13 cellular contexts compared by ENCODE assay signal in genomic region chr4:118141240-118141639, GRCh38.
DNase-seq lines count a peak whose midpoint lies in the region; ATAC-seq and TF ChIP-seq lines count a peak whose summit lies in the region.
"Had no signal": no experiment of that assay in that cellular context is flagged by ENCODE, and none has a peak within 500 bp of the region (broad histone marks: within the 10 kb centered on the region; RNA-seq: fewer than 3 reads in every experiment).

No MANE protein-coding gene starts in this region.

- H3K4me2 ChIP-seq in DND-41 (ENCODE audit: insufficient read depth, low read length) (no peak overlapping the region), GM23248 (ENCODE audit: unreplicated experiment) (no peak overlapping the region)

- H4K20me1 ChIP-seq in DND-41 (ENCODE audit: insufficient read depth, low read length) (no peaks in the 10 kb centered on the region), GM23248 (ENCODE audit: insufficient read depth) (no peaks in the 10 kb centered on the region)

- H3K4me1 Mint-ChIP-seq in endodermal cell, result no peaks in the 10 kb centered on the region
- H3K4me1 Mint-ChIP-seq: IgD-negative memory B cell had no signal

- H3K4me1 ChIP-seq in A673 (ENCODE audit: insufficient read depth, low read length, poor library complexity, severe bottlenecking) (no peaks in the 10 kb centered on the region), DND-41 (ENCODE audit: insufficient read depth, low read length) (no peaks in the 10 kb centered on the region), endodermal cell (ENCODE audit: control insufficient read depth, insufficient read depth, low read length) (no peaks in the 10 kb centered on the region), GM23248 (ENCODE audit: insufficient read depth) (no peaks in the 10 kb centered on the region)
- H3K4me1 ChIP-seq: HAP-1 had no signal

- H3K4me3 ChIP-seq in A673 (ENCODE audit: low read depth, low read length, poor library complexity, severe bottlenecking), result no peak overlapping the region
- H3K4me3 ChIP-seq in DND-41 (ENCODE audit: low read depth in 1 of 2, low read length in 2 of 2), result no peak overlapping the region
- H3K4me3 ChIP-seq in endodermal cell (ENCODE audit: low read length), result no peak overlapping the region
- H3K4me3 ChIP-seq in GM23248, result no peak overlapping the region
- H3K4me3 ChIP-seq: HAP-1 had no signal

- peak; percentile 69; the same call in 1 of the 3 replicates for ATAC-seq in DND-41 (ENCODE audit: insufficient read depth, low read depth)
- ATAC-seq: CD8-positive, alpha-beta T cell had no signal

- in situ Hi-C loops in GM23248 (cut with MboI), result no loop called here

- TF ChIP-seq CTCF in A673 (conservative IDR thresholded peaks at IDR 0.05; ENCODE audit: low read depth, low read length) (0 out of 2 replicates have a peak, but pooled peaks have one; percentile 14), DND-41 (IDR thresholded peaks at IDR 0.05; ENCODE audit: borderline replicate concordance, extremely low read depth, low read length, poor library complexity, severe bottlenecking) (peak; percentile 30), endodermal cell (conservative IDR thresholded peaks at IDR 0.05) (peak; percentile 42)

- DNase-seq in A673 (ENCODE audit: low spot score), result peak; percentile 4
- DNase-seq in DND-41, result no peak
- peak; percentile 33 for DNase-seq in MV-4-11 (lab: John Stamatoyannopoulos, UW)
- no peak for DNase-seq in endodermal cell
- DNase-seq in NCI-H524 treated with DMSO at 0.1 percent for 48 hours (lab: John Stamatoyannopoulos, UW), result no peak
- DNase-seq in NCI-H1417 treated with DMSO at 0.1 percent for 48 hours (lab: John Stamatoyannopoulos, UW), result no peak
- DNase-seq in HK-2 (ENCODE audit: unreplicated experiment), result no peak
- no peak for DNase-seq in GM23248
- DNase-seq: CD8-positive, alpha-beta T cell; COR-L47 had no signal

- H3K27me3 ChIP-seq in A673 (replicated peaks; ENCODE audit: insufficient read depth, low read depth, low read length, poor library complexity), result no peaks in the 10 kb centered on the region
- no peaks in the 10 kb centered on the region for H3K27me3 ChIP-seq in DND-41 (ENCODE audit: insufficient read depth, low read length, poor library complexity)
- H3K27me3 ChIP-seq in endodermal cell (ENCODE audit: control insufficient read depth, insufficient read depth, low read length, poor library complexity, severe bottlenecking), result no peaks in the 10 kb centered on the region
- no peaks in the 10 kb centered on the region; the same call in 1 of the 2 replicates for H3K27me3 ChIP-seq in GM23248 (replicated peaks; ENCODE audit: insufficient read depth)

- no peaks in the 10 kb centered on the region for H3K9me3 ChIP-seq in A673 (ENCODE audit: low read depth, low read length, poor library complexity, severe bottlenecking)
- H3K9me3 ChIP-seq in DND-41 (ENCODE audit: insufficient read depth, low read length, severe bottlenecking), result no peaks in the 10 kb centered on the region
- no peaks in the 10 kb centered on the region for H3K9me3 ChIP-seq in endodermal cell (ENCODE audit: control insufficient read depth, low read length)
- no peaks in the 10 kb centered on the region for H3K9me3 ChIP-seq in GM23248 (ENCODE audit: low read depth)
- H3K9me3 ChIP-seq: HAP-1 had no signal

- H3K4me3 Mint-ChIP-seq in endodermal cell, result no peak overlapping the region
- H3K4me3 Mint-ChIP-seq: CD14-positive monocyte; CD8-positive, alpha-beta T cell; IgD-negative memory B cell had no signal

- no peaks in the 10 kb centered on the region for H3K36me3 Mint-ChIP-seq in endodermal cell (ENCODE audit: low read depth)
- H3K36me3 Mint-ChIP-seq: CD14-positive monocyte; CD8-positive, alpha-beta T cell; IgD-negative memory B cell had no signal

- H3K36me3 ChIP-seq in A673 (ENCODE audit: insufficient read depth, low read length, poor library complexity, severe bottlenecking) (no peaks in the 10 kb centered on the region), DND-41 (ENCODE audit: insufficient read depth, low read length) (peaks cover 91% of the 10 kb centered on the region), endodermal cell (ENCODE audit: control insufficient read depth, insufficient read depth, low read length) (no peaks in the 10 kb centered on the region), GM23248 (ENCODE audit: low read depth) (no peaks in the 10 kb centered on the region)
- H3K36me3 ChIP-seq: HAP-1 had no signal

- no peak overlapping the region for H3K27ac ChIP-seq in A673 (ENCODE audit: low read depth, low read length, poor library complexity, severe bottlenecking)
- no peak overlapping the region; the same call in 1 of the 2 replicates for H3K27ac ChIP-seq in DND-41 (ENCODE audit: low read length)
- no peak overlapping the region for H3K27ac ChIP-seq in endodermal cell (ENCODE audit: low read depth, low read length)
- H3K27ac ChIP-seq in GM23248, result no peak overlapping the region

- POLR2A ChIA-PET in A673 (lab: Charles Lee; ENCODE audit: low non-redundant PET), result interaction anchor here (0.6 kb wide), 1 partner anchor 1880 kb away, joined by 3 read pairs; no protein-coding TSS in a partner anchor

- intact Hi-C loops in A673 (cut with micrococcal nuclease; ENCODE audit: unreplicated experiment), result no loop called here

- no peak overlapping the region for H3K9ac ChIP-seq in DND-41 (ENCODE audit: low read depth, low read length)
- H3K9ac ChIP-seq in endodermal cell (ENCODE audit: extremely low read depth, low read length, poor library complexity, severe bottlenecking), result no peak overlapping the region
- no peak overlapping the region for H3K9ac ChIP-seq in GM23248

- CTCF ChIA-PET in A673 (lab: Charles Lee), result no interaction called here

- H3K9me3 Mint-ChIP-seq in endodermal cell, result no peaks in the 10 kb centered on the region
- H3K9me3 Mint-ChIP-seq: CD8-positive, alpha-beta T cell had no signal

- H3K27me3 Mint-ChIP-seq in endodermal cell (ENCODE audit: insufficient read depth), result no peaks in the 10 kb centered on the region
- H3K27me3 Mint-ChIP-seq: IgD-negative memory B cell had no signal

- H3K9me2 ChIP-seq in GM23248 (ENCODE audit: insufficient read depth), result no peaks in the 10 kb centered on the region

- H3F3A ChIP-seq in GM23248 (ENCODE audit: insufficient read depth), result no peaks in the 10 kb centered on the region

- H3K79me2 ChIP-seq in DND-41 (ENCODE audit: insufficient read depth, low read length) (no peaks in the 10 kb centered on the region), GM23248 (ENCODE audit: insufficient read depth) (no peaks in the 10 kb centered on the region)

- no peak overlapping the region for H2AFZ ChIP-seq in DND-41 (ENCODE audit: low read depth, low read length)
- H2AFZ ChIP-seq in GM23248, result no peak overlapping the region

- H3K27ac Mint-ChIP-seq in endodermal cell, result no peak overlapping the region
- H3K27ac Mint-ChIP-seq: CD14-positive monocyte; CD8-positive, alpha-beta T cell; IgD-negative memory B cell had no signal

- 82 to 87% methylated on average over 3 of the region's 4 CpGs for WGBS in endodermal cell (ENCODE audit: insufficient coverage in 1 of 2, insufficient read length in 1 of 2), 2 experiments
- WGBS in GM23248 (ENCODE audit: low coverage in 1 of 2, low lambda C conversion rate in 2 of 2, missing lambda C conversion rate in 2 of 2), 2 experiments, result 13 to 21% methylated on average over 4 of the region's 4 CpGs

- no TSS peak for BruUV-seq in A673 (replicated peaks; lab: Mats Ljungman, UMichigan)

Comparison
In these comparisons a context has a peak if more than half of its experiments do, and no peak if none do; other contexts are left out.
1. DNase-seq: peak in A673 (single experiment) and MV-4-11 (single experiment); none in DND-41 (single experiment), endodermal cell (single experiment), NCI-H524 treated with DMSO at 0.1 percent for 48 hours (single experiment), NCI-H1417 treated with DMSO at 0.1 percent for 48 hours (single experiment), HK-2 (single experiment) and GM23248 (single experiment).
2. Peak in every context shown above with its lines, with median percentiles within 50 percentile points of each other: CTCF ChIP-seq.